ENCODE assay signal across 2 cellular contexts in the genomic region with DNA sequence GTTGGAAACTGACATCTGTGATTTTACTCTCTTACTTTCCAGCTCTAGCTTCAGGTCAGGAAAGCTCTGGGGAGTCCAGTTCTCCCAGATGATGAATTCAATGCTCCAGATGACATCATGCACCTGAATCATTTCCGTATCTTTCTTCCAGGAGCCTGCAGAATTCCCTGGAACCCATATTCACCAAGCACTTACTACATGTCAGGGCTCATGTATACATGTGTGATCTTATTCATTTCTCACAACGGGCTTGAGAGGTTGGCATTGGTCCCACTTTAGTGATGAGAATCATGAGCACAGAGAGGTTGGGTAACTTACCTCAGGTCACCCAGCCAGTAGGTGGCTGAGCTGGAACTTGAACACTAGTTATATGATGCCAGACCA.
A peak's percentile ranks its signal among the peaks of the same experiment; 100 is the strongest.
TF ChIP-seq lines count a peak whose summit lies in the region.

No MANE protein-coding gene starts in this region.

TF ChIP-seq in IMR-90, 13 proteins besides CTCF, POLR2A, EP300 and RAD21:
- TF ChIP-seq CEBPB (IDR thresholded peaks at IDR 0.05; ENCODE audit: low read depth, low read length) (no peak), BHLHE40 (IDR thresholded peaks at IDR 0.05; ENCODE audit: low read depth, low read length) (no peak), NFE2L2 (IDR thresholded peaks at IDR 0.05; ENCODE audit: low read depth, low read length) (no peak), MXI1 (IDR thresholded peaks at IDR 0.05; ENCODE audit: borderline replicate concordance, low read depth, low read length) (no peak), CHD1 (IDR thresholded peaks at IDR 0.05; ENCODE audit: low read depth, low read length) (no peak), RCOR1 (IDR thresholded peaks at IDR 0.05; ENCODE audit: insufficient replicate concordance, low read length) (no peak), RFX5 (IDR thresholded peaks at IDR 0.05; ENCODE audit: low read depth, low read length) (no peak), MAFK (IDR thresholded peaks at IDR 0.05; ENCODE audit: low read depth, low read length) (no peak), FOS (IDR thresholded peaks at IDR 0.05; ENCODE audit: low read depth, low read length) (no peak), MAZ (IDR thresholded peaks at IDR 0.05; ENCODE audit: borderline replicate concordance, low read depth, low read length) (no peak)
- TF ChIP-seq, protein P1, sequence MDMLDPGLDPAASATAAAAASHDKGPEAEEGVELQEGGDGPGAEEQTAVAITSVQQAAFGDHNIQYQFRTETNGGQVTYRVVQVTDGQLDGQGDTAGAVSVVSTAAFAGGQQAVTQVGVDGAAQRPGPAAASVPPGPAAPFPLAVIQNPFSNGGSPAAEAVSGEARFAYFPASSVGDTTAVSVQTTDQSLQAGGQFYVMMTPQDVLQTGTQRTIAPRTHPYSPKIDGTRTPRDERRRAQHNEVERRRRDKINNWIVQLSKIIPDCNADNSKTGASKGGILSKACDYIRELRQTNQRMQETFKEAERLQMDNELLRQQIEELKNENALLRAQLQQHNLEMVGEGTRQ (IDR thresholded peaks at IDR 0.05; ENCODE audit: low read depth, low read length) = no peak
TF ChIP-seq in IMR-90: peak in this region for 0.

TF ChIP-seq in K562, 482 proteins besides CTCF, POLR2A, EP300 and RAD21:
- TF ChIP-seq RBM25 (IDR thresholded peaks at IDR 0.05; ENCODE audit: low read depth, low read length, severe bottlenecking) (peak; percentile 33), SIN3B (IDR thresholded peaks at IDR 0.05; ENCODE audit: low read depth) (no peak), ZZZ3 (IDR thresholded peaks at IDR 0.05) (no peak), CEBPB (tag; IDR thresholded peaks at IDR 0.05) (no peak), HMG20A (CRISPR knock-in tag; conservative IDR thresholded peaks at IDR 0.05) (no peak), ZNF79 (CRISPR knock-in tag; IDR thresholded peaks at IDR 0.05; ENCODE audit: low read depth) (no peak), U2AF1 (optimal IDR thresholded peaks at IDR 0.05; ENCODE audit: low read depth, low read length) (no peak), L3MBTL2 (IDR thresholded peaks at IDR 0.05) (no peak), ZFP36 (IDR thresholded peaks at IDR 0.05; ENCODE audit: low read depth, low read length, partially characterized antibody) (peak; percentile 42), ZSCAN32 (CRISPR knock-in tag; IDR thresholded peaks at IDR 0.05) (no peak), RFX5 (IDR thresholded peaks at IDR 0.05; ENCODE audit: low read depth, low read length) (no peak), MTA2 (IDR thresholded peaks at IDR 0.05; ENCODE audit: low read depth) (no peak), BMI1 (IDR thresholded peaks at IDR 0.05; ENCODE audit: low read length) (no peak), MECOM (CRISPR knock-in tag; IDR thresholded peaks at IDR 0.05) (no peak), NFIC (IDR thresholded peaks at IDR 0.05) (0 out of 2 replicates have a peak, but pooled peaks have one; percentile 10), MCM5 (IDR thresholded peaks at IDR 0.05; ENCODE audit: low read depth) (no peak), ZNF384 (IDR thresholded peaks at IDR 0.05; ENCODE audit: low read depth, low read length) (no peak), HNRNPL (IDR thresholded peaks at IDR 0.05; ENCODE audit: low read depth, low read length) (no peak), SRSF1 (IDR thresholded peaks at IDR 0.05; ENCODE audit: low read depth, low read length) (no peak), GTF2A2 (tag; IDR thresholded peaks at IDR 0.05) (no peak), PRMT5 (CRISPR knock-in tag; IDR thresholded peaks at IDR 0.05) (no peak), SMC3 (conservative IDR thresholded peaks at IDR 0.05; ENCODE audit: insufficient read depth, low read depth, low read length) (no peak), BCOR (IDR thresholded peaks at IDR 0.05) (peak; percentile 59; the same call in 1 of the 2 replicates), HNRNPH1 (optimal IDR thresholded peaks at IDR 0.05; ENCODE audit: low read depth, low read length) (no peak)
- TF ChIP-seq, protein P2, sequence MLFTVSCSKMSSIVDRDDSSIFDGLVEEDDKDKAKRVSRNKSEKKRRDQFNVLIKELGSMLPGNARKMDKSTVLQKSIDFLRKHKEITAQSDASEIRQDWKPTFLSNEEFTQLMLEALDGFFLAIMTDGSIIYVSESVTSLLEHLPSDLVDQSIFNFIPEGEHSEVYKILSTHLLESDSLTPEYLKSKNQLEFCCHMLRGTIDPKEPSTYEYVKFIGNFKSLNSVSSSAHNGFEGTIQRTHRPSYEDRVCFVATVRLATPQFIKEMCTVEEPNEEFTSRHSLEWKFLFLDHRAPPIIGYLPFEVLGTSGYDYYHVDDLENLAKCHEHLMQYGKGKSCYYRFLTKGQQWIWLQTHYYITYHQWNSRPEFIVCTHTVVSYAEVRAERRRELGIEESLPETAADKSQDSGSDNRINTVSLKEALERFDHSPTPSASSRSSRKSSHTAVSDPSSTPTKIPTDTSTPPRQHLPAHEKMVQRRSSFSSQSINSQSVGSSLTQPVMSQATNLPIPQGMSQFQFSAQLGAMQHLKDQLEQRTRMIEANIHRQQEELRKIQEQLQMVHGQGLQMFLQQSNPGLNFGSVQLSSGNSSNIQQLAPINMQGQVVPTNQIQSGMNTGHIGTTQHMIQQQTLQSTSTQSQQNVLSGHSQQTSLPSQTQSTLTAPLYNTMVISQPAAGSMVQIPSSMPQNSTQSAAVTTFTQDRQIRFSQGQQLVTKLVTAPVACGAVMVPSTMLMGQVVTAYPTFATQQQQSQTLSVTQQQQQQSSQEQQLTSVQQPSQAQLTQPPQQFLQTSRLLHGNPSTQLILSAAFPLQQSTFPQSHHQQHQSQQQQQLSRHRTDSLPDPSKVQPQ (CRISPR knock-in tag; IDR thresholded peaks at IDR 0.05; ENCODE audit: borderline replicate concordance) = no peak
- TF ChIP-seq, protein P3, sequence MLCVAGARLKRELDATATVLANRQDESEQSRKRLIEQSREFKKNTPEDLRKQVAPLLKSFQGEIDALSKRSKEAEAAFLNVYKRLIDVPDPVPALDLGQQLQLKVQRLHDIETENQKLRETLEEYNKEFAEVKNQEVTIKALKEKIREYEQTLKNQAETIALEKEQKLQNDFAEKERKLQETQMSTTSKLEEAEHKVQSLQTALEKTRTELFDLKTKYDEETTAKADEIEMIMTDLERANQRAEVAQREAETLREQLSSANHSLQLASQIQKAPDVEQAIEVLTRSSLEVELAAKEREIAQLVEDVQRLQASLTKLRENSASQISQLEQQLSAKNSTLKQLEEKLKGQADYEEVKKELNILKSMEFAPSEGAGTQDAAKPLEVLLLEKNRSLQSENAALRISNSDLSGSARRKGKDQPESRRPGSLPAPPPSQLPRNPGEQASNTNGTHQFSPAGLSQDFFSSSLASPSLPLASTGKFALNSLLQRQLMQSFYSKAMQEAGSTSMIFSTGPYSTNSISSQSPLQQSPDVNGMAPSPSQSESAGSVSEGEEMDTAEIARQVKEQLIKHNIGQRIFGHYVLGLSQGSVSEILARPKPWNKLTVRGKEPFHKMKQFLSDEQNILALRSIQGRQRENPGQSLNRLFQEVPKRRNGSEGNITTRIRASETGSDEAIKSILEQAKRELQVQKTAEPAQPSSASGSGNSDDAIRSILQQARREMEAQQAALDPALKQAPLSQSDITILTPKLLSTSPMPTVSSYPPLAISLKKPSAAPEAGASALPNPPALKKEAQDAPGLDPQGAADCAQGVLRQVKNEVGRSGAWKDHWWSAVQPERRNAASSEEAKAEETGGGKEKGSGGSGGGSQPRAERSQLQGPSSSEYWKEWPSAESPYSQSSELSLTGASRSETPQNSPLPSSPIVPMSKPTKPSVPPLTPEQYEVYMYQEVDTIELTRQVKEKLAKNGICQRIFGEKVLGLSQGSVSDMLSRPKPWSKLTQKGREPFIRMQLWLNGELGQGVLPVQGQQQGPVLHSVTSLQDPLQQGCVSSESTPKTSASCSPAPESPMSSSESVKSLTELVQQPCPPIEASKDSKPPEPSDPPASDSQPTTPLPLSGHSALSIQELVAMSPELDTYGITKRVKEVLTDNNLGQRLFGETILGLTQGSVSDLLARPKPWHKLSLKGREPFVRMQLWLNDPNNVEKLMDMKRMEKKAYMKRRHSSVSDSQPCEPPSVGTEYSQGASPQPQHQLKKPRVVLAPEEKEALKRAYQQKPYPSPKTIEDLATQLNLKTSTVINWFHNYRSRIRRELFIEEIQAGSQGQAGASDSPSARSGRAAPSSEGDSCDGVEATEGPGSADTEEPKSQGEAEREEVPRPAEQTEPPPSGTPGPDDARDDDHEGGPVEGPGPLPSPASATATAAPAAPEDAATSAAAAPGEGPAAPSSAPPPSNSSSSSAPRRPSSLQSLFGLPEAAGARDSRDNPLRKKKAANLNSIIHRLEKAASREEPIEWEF (CRISPR knock-in tag; IDR thresholded peaks at IDR 0.05) = no peak
- TF ChIP-seq, protein P4, sequence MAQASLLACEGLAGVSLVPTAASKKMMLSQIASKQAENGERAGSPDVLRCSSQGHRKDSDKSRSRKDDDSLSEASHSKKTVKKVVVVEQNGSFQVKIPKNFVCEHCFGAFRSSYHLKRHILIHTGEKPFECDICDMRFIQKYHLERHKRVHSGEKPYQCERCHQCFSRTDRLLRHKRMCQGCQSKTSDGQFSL (CRISPR knock-in tag; IDR thresholded peaks at IDR 0.05) = no peak
- TF ChIP-seq, protein P4 (tag; IDR thresholded peaks at IDR 0.05) = no peak
- TF ChIP-seq, protein P5, sequence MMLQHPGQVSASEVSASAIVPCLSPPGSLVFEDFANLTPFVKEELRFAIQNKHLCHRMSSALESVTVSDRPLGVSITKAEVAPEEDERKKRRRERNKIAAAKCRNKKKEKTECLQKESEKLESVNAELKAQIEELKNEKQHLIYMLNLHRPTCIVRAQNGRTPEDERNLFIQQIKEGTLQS (IDR thresholded peaks at IDR 0.05) = peak; percentile 27; the same call in 1 of the 2 replicates
- TF ChIP-seq, protein P5 (CRISPR knock-in tag; conservative IDR thresholded peaks at IDR 0.05) = no peak
- TF ChIP-seq, protein P6, sequence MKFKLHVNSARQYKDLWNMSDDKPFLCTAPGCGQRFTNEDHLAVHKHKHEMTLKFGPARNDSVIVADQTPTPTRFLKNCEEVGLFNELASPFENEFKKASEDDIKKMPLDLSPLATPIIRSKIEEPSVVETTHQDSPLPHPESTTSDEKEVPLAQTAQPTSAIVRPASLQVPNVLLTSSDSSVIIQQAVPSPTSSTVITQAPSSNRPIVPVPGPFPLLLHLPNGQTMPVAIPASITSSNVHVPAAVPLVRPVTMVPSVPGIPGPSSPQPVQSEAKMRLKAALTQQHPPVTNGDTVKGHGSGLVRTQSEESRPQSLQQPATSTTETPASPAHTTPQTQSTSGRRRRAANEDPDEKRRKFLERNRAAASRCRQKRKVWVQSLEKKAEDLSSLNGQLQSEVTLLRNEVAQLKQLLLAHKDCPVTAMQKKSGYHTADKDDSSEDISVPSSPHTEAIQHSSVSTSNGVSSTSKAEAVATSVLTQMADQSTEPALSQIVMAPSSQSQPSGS (CRISPR knock-in tag; IDR thresholded peaks at IDR 0.05) = no peak
- TF ChIP-seq, protein P7, sequence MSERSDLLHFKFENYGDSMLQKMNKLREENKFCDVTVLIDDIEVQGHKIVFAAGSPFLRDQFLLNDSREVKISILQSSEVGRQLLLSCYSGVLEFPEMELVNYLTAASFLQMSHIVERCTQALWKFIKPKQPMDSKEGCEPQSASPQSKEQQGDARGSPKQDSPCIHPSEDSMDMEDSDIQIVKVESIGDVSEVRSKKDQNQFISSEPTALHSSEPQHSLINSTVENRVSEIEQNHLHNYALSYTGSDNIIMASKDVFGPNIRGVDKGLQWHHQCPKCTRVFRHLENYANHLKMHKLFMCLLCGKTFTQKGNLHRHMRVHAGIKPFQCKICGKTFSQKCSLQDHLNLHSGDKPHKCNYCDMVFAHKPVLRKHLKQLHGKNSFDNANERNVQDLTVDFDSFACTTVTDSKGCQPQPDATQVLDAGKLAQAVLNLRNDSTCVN (CRISPR knock-in tag; IDR thresholded peaks at IDR 0.05) = no peak
- TF ChIP-seq, protein P8, sequence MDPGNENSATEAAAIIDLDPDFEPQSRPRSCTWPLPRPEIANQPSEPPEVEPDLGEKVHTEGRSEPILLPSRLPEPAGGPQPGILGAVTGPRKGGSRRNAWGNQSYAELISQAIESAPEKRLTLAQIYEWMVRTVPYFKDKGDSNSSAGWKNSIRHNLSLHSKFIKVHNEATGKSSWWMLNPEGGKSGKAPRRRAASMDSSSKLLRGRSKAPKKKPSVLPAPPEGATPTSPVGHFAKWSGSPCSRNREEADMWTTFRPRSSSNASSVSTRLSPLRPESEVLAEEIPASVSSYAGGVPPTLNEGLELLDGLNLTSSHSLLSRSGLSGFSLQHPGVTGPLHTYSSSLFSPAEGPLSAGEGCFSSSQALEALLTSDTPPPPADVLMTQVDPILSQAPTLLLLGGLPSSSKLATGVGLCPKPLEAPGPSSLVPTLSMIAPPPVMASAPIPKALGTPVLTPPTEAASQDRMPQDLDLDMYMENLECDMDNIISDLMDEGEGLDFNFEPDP (CRISPR knock-in tag; IDR thresholded peaks at IDR 0.05) = no peak
TF ChIP-seq in K562: peak in this region for 5.
